ENCODE assay signal across 24 cellular contexts in genomic region chr1:96010000-96010399, GRCh38.
"Had no signal": no experiment of that assay in that cellular context is flagged by ENCODE, and none has a peak within 500 bp of the region (broad histone marks: within the 10 kb centered on the region; RNA-seq: fewer than 3 reads in every experiment).

No MANE protein-coding gene starts in this region.

- H3K4me3 Mint-ChIP-seq: naive thymus-derived CD8-positive, alpha-beta T cell; nephron progenitor cell; stimulated activated effector memory CD8-positive, alpha-beta T cell treated with anti-CD3 and anti-CD28 coated beads, Interleukin-12 subunit alpha, Interleukin-12 subunit beta, amount 100 ng/mL, for 72 hours; type B pancreatic cell had no signal

- H3K4me1 ChIP-seq: heart right ventricle, prostate gland, right atrium auricular region, testis had no signal

- H3K36me3 ChIP-seq: heart right ventricle, prostate gland, right atrium auricular region, tibial artery had no signal

- H3K27me3 Mint-ChIP-seq: naive thymus-derived CD8-positive, alpha-beta T cell; type B pancreatic cell had no signal

- DNase-seq: dorsolateral prefrontal cortex; effector CD4-positive, alpha-beta T cell; foreskin melanocyte; glutamatergic neuron; heart right ventricle; mesenchymal stem cell; midbrain; naive thymus-derived CD8-positive, alpha-beta T cell; nephron progenitor cell; nucleus accumbens; stimulated activated CD4-positive, alpha-beta T cell treated with anti-CD3 and anti-CD28 coated beads, Interleukin-12 subunit alpha, Interleukin-12 subunit beta, amount 100 ng/mL, for 4 hours; stimulated activated CD4-positive, alpha-beta T cell treated with anti-CD3 and anti-CD28 coated beads, Interleukin-1b, Interleukin-23, amount 100 ng/mL, for 48 hours; stimulated activated CD4-positive, alpha-beta T cell treated with anti-CD3 and anti-CD28 coated beads, Interleukin-4, amount 100 ng/mL, for 1 hour; stimulated activated naive CD8-positive, alpha-beta T cell treated with anti-CD3 and anti-CD28 coated beads, Interleukin-15, Interleukin-2, amounts not matched to agents 100 U/mL and 50 U/mL, for 24 hours; substantia nigra; testis; tibial artery had no signal

- H3K4me2 ChIP-seq: smooth muscle cell had no signal

- H3K9me3 Mint-ChIP-seq: nephron progenitor cell, type B pancreatic cell had no signal

- H3K4me1 Mint-ChIP-seq: naive thymus-derived CD8-positive, alpha-beta T cell; nephron progenitor cell; stimulated activated effector memory CD8-positive, alpha-beta T cell treated with anti-CD3 and anti-CD28 coated beads, Interleukin-12 subunit alpha, Interleukin-12 subunit beta, amount 100 ng/mL, for 72 hours had no signal

- ATAC-seq: heart right ventricle; left lobe of liver; naive thymus-derived CD8-positive, alpha-beta T cell; sciatic nerve; stimulated activated effector memory CD8-positive, alpha-beta T cell treated with anti-CD3 and anti-CD28 coated beads, Interleukin-12 subunit alpha, Interleukin-12 subunit beta, amount 100 ng/mL, for 72 hours; stimulated activated naive CD8-positive, alpha-beta T cell treated with anti-CD3 and anti-CD28 coated beads, Interleukin-15, Interleukin-2, amounts not matched to agents 100 U/mL and 50 U/mL, for 24 hours had no signal

- H3K36me3 Mint-ChIP-seq: naive thymus-derived CD8-positive, alpha-beta T cell; stimulated activated effector memory CD8-positive, alpha-beta T cell treated with anti-CD3 and anti-CD28 coated beads, Interleukin-12 subunit alpha, Interleukin-12 subunit beta, amount 100 ng/mL, for 72 hours; type B pancreatic cell had no signal

- H3K27ac Mint-ChIP-seq: naive thymus-derived CD8-positive, alpha-beta T cell; nephron progenitor cell; stimulated activated effector memory CD8-positive, alpha-beta T cell treated with anti-CD3 and anti-CD28 coated beads, Interleukin-12 subunit alpha, Interleukin-12 subunit beta, amount 100 ng/mL, for 72 hours; type B pancreatic cell had no signal

- H3K27ac ChIP-seq: dorsolateral prefrontal cortex, heart right ventricle, prostate gland, right atrium auricular region, testis, tibial artery had no signal

- H3K27me3 ChIP-seq: heart right ventricle, right atrium auricular region, testis, tibial artery had no signal

- H3K4me3 ChIP-seq: dorsolateral prefrontal cortex, heart right ventricle, prostate gland, right atrium auricular region, smooth muscle cell, testis, tibial artery had no signal

- H3K9me3 ChIP-seq: heart right ventricle, prostate gland, right atrium auricular region, testis, tibial artery had no signal
